In the genomic region with DNA sequence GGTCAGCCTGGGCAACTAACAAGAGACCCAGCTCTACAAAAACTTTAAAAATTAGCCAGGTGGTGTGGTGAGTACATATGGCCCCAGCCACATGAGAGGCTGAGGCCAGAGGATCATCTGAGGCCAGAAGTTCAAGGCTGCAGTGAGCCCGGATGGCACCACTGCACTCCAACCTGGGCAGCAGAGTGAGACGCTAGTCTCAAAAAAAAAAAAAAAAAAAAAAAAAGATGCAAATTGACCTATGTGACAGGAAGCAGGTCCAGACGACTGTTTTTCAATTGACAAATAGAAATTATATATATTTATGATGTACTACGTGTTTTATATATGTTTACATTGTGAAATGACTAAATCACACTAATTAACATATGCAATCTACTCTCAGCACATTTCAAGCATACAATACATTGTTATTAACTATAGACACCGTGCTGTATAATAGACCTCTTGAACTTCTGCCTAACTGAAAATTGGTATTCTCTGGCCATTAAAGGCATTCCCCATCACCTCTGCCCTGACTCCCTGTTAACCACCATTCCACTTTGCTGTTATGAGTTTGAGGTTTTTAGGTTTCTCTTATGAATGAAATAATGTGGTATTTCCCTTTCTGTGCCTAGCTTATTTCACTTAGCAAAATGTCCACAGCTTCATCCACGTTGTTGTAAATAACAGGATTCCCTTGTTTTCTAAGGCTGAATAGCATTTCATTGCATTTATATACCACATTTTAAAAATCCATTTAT, we compare ENCODE assay signal across 20 cellular contexts. TPM values are rescaled to one million over a fixed set of nuclear protein-coding genes. Genes with fewer than 3 reads are reported as not detected.
A peak's percentile ranks its signal among the peaks of the same experiment; 100 is the strongest.
DNase-seq lines count a peak whose midpoint lies in the region; ATAC-seq, FAIRE-seq and TF ChIP-seq lines count a peak whose summit lies in the region.
"Had no signal": no experiment of that assay in that cellular context is flagged by ENCODE, and none has a peak within 500 bp of the region (broad histone marks: within the 10 kb centered on the region; RNA-seq: fewer than 3 reads in every experiment).

No MANE protein-coding gene starts in this region.

- no peak overlapping the region for H3K4me3 Mint-ChIP-seq in T-helper 17 cell

- H3K27ac ChIP-seq in HepG2 (ENCODE audit: extremely low read length, insufficient read depth, low read length) (no peak overlapping the region), right lobe of liver (no peak overlapping the region), DOHH2 (ENCODE audit: low read depth, low read length) (no peak overlapping the region), skeletal muscle tissue (ENCODE audit: low read depth, low read length) (peak overlapping the region; percentile 62)
- H3K27ac ChIP-seq: RWPE1 had no signal

- no peak for ATAC-seq in HepG2
- no peak for ATAC-seq in right lobe of liver
- ATAC-seq in T-helper 17 cell = no peak
- ATAC-seq: PC-3 had no signal

- no peak for TF ChIP-seq EP300 in HepG2 (IDR thresholded peaks at IDR 0.05; ENCODE audit: low read depth in 2 of 2, low read length in 2 of 2)
- no peak for TF ChIP-seq EP300 in HepG2 (CRISPR knock-in tag; IDR thresholded peaks at IDR 0.05; ENCODE audit: borderline replicate concordance)

- H2AFZ ChIP-seq in HepG2 (ENCODE audit: low read length) = no peak overlapping the region

- no peak for FAIRE-seq in HepG2 (lab: Jason Lieb, UNC)
- FAIRE-seq: H54, HTR-8/SVneo had no signal

- DNase-seq in HepG2 (ENCODE audit: low spot score) (no peak), right lobe of liver (no peak), T-helper 17 cell (no peak), NCI-H1092 (lab: John Stamatoyannopoulos, UW) (no peak), GM10266 (ENCODE audit: extremely low spot score) (no peak), kidney tubule cell (ENCODE audit: low spot score) (no peak)
- DNase-seq: ACHN, COR-L47, EL, MV-4-11, NCI-H1417 treated with DMSO at 0.1 percent for 48 hours, NCI-H1930, NCI-H2171, NCI-H748 treated with DMSO at 0.1 percent for 48 hours, PC-3 had no signal

- H3K27me3 ChIP-seq in HepG2 (ENCODE audit: control insufficient read depth in 1 of 2, insufficient read depth in 2 of 2, low read length in 2 of 2) = no peaks in the 10 kb centered on the region
- H3K27me3 ChIP-seq in right lobe of liver = no peaks in the 10 kb centered on the region
- no peaks in the 10 kb centered on the region for H3K27me3 ChIP-seq in DOHH2 (ENCODE audit: control insufficient read depth, low read length)
- H3K27me3 ChIP-seq in skeletal muscle tissue (ENCODE audit: control insufficient read depth in 3 of 3, insufficient read depth in 3 of 3, low read length in 3 of 3) = peaks cover 0 to 4% (median 0%) of the 10 kb centered on the region in 3 donors

- H4K20me1 ChIP-seq in HepG2 (ENCODE audit: insufficient read depth, low read length) (no peaks in the 10 kb centered on the region), DOHH2 (ENCODE audit: control insufficient read depth, insufficient read depth, low read depth, low read length) (no peaks in the 10 kb centered on the region)

- TF ChIP-seq CTCF in HepG2 (CRISPR knock-in tag; IDR thresholded peaks at IDR 0.05) = no peak
- TF ChIP-seq CTCF in right lobe of liver (IDR thresholded peaks at IDR 0.05) = no peak
- TF ChIP-seq CTCF in DOHH2 (IDR thresholded peaks at IDR 0.05; ENCODE audit: low read depth, low read length, poor library complexity, severe bottlenecking) = no peak
- no peak for TF ChIP-seq CTCF in GM10266 (IDR thresholded peaks at IDR 0.05; ENCODE audit: control insufficient read depth, insufficient read depth, low read depth, missing control alignments)

- in situ Hi-C loops in HepG2 (cut with HindIII; ENCODE audit: extremely low pct_ligation_motif_present, low pct_unique_long_range_greater_than_20kb) = no loop called here

- no peaks in the 10 kb centered on the region for H3K79me2 ChIP-seq in HepG2 (ENCODE audit: insufficient read depth, low read length)
- H3K79me2 ChIP-seq in DOHH2 (ENCODE audit: control insufficient read depth, low read length) = no peaks in the 10 kb centered on the region

- H3K9me3 ChIP-seq in HepG2 (ENCODE audit: low read length) = no peaks in the 10 kb centered on the region
- no peaks in the 10 kb centered on the region for H3K9me3 ChIP-seq in right lobe of liver
- no peaks in the 10 kb centered on the region for H3K9me3 ChIP-seq in DOHH2 (ENCODE audit: control insufficient read depth, insufficient read depth, low read length)
- no peaks in the 10 kb centered on the region for H3K9me3 ChIP-seq in T-helper 17 cell (ENCODE audit: control insufficient read depth, low read length, poor library complexity, severe bottlenecking)
- no peaks in the 10 kb centered on the region for H3K9me3 ChIP-seq in skeletal muscle tissue (ENCODE audit: control insufficient read depth in 3 of 3, low read length in 3 of 3)

- H3K4me3 ChIP-seq in HepG2 (replicated peaks in 1 of 3; ENCODE audit: insufficient read depth in 1 of 3, low read depth in 2 of 3, low read length in 3 of 3) (no peak overlapping the region), right lobe of liver (no peak overlapping the region), DOHH2 (ENCODE audit: low read length) (peak overlapping the region; percentile 33), skeletal muscle tissue (ENCODE audit: low read length in 3 of 3) (no peak overlapping the region)

- peaks cover 57% of the 10 kb centered on the region for H3K4me1 Mint-ChIP-seq in T-helper 17 cell

- H3F3A ChIP-seq in DOHH2 (ENCODE audit: control insufficient read depth, insufficient read depth) = peaks cover 18% of the 10 kb centered on the region; the same call in 1 of the 2 replicates

- H3K27ac Mint-ChIP-seq in T-helper 17 cell = peak overlapping the region; percentile 99

- no peaks in the 10 kb centered on the region for H3K27me3 Mint-ChIP-seq in T-helper 17 cell

- BruUV-seq in HepG2 (replicated peaks; lab: Mats Ljungman, UMichigan) = no TSS peak

- TF ChIP-seq POLR2A in HepG2 (IDR thresholded peaks at IDR 0.05; ENCODE audit: insufficient read depth in 1 of 2, low read depth in 2 of 2, low read length in 2 of 2) = no peak
- no peak for TF ChIP-seq POLR2A in right lobe of liver (IDR thresholded peaks at IDR 0.05)

- H3K4me2 ChIP-seq in HepG2 (ENCODE audit: low read depth, low read length) (no peak overlapping the region), DOHH2 (ENCODE audit: low read length) (peak overlapping the region; percentile 54)

- no peaks in the 10 kb centered on the region for H3K36me3 Mint-ChIP-seq in T-helper 17 cell (ENCODE audit: low read depth)

- 47% methylated on average over 6 of the region's 6 CpGs for WGBS in HepG2 (ENCODE audit: low lambda C conversion rate)
- WGBS in right lobe of liver (ENCODE audit: insufficient coverage, low coverage, low lambda C conversion rate, missing lambda C conversion rate) = 46% methylated on average over 5 of the region's 6 CpGs

- H3K9ac ChIP-seq in HepG2 (ENCODE audit: insufficient read depth, low read depth, low read length) (no peak overlapping the region), skeletal muscle tissue (ENCODE audit: low read depth in 1 of 3, low read length in 3 of 3) (no peak overlapping the region)

- POLR2A ChIA-PET in HepG2 (lab: Yijun Ruan, JAX) = no interaction called here

- no peaks in the 10 kb centered on the region for H3K9me2 ChIP-seq in DOHH2 (replicated peaks; ENCODE audit: control insufficient read depth, low read length)

- peaks cover 47% of the 10 kb centered on the region for H3K4me1 ChIP-seq in HepG2 (ENCODE audit: insufficient read depth, low read length)
- no peaks in the 10 kb centered on the region for H3K4me1 ChIP-seq in right lobe of liver
- H3K4me1 ChIP-seq in DOHH2 (ENCODE audit: control insufficient read depth, low read length) = peaks cover 67% of the 10 kb centered on the region
- peaks cover 0 to 3% (median 0%) of the 10 kb centered on the region in 3 donors for H3K4me1 ChIP-seq in skeletal muscle tissue (ENCODE audit: control insufficient read depth in 3 of 3, insufficient read depth in 3 of 3, low read length in 3 of 3)

- H3K36me3 ChIP-seq in HepG2 (replicated peaks in 1 of 2; ENCODE audit: control insufficient read depth in 1 of 2, insufficient read depth in 2 of 2, low read length in 2 of 2) (no peaks in the 10 kb centered on the region), right lobe of liver (no peaks in the 10 kb centered on the region), DOHH2 (ENCODE audit: control insufficient read depth, low read length) (no peaks in the 10 kb centered on the region), skeletal muscle tissue (ENCODE audit: control insufficient read depth in 3 of 3, insufficient read depth in 3 of 3, low read length in 3 of 3) (no peaks in the 10 kb centered on the region)

- no peak for TF ChIP-seq RAD21 in HepG2 (CRISPR knock-in tag; IDR thresholded peaks at IDR 0.05)

- CTCF ChIA-PET in HepG2 (lab: Yijun Ruan, JAX; ENCODE audit: low intra/inter-chr PET ratio, low total read pairs) = no interaction called here

- intact Hi-C loops in HepG2 (cut with micrococcal nuclease; ENCODE audit: unreplicated experiment) = no loop called here
- intact Hi-C loops in right lobe of liver (cut with DNase I) = no loop called here

TF ChIP-seq in HepG2, 621 proteins besides CTCF, POLR2A, EP300 and RAD21 (continues in another document):
- TF ChIP-seq ZNF790 (CRISPR knock-in tag; IDR thresholded peaks at IDR 0.05; ENCODE audit: borderline replicate concordance) = no peak

RNA-seq across cellular contexts. Expression of a gene that starts 32.4 kb away (rescaled TPM):
- total RNA-seq in HepG2 (2016; rRNA removed; fragmentation: Illumina TruSeq; extraction: Trizol) (90.9 and 97.6 TPM in 2 replicates), right lobe of liver (10 to 100 TPM in 5 of 6 experiments, 1 to 10 TPM in 1; 7.8 to 16.0 (median 11.7) TPM), T-helper 17 cell (100 to 1,000 TPM; 187 to 205 TPM), skeletal muscle tissue (6.3 TPM)
- 50.4 and 51.6 TPM in 2 replicates for total RNA-seq in HepG2 (2016; cell fraction: cytosol; rRNA removed; fragmentation: Illumina TruSeq; extraction: Trizol; ENCODE audit: low read depth)
- 92.4 and 95.8 TPM in 2 replicates for total RNA-seq in HepG2 (2016; cell fraction: insoluble cytoplasmic fraction; rRNA removed; fragmentation: Illumina TruSeq; extraction: Trizol)
- 77.5 and 91.0 TPM in 2 replicates for total RNA-seq in HepG2 (2016; cell fraction: membrane; rRNA removed; fragmentation: Illumina TruSeq; extraction: Trizol)
- 116 and 118 TPM in 2 replicates for total RNA-seq in HepG2 (2016; cell fraction: nucleus; rRNA removed; fragmentation: Illumina TruSeq; extraction: Trizol)
- 38.4 and 47.2 TPM in 2 replicates for polyA plus RNA-seq in HepG2 (2011; rRNA removed)
- 18.0 and 30.5 TPM in 2 replicates for polyA plus RNA-seq in HepG2 (2011; cell fraction: cytosol; rRNA removed)
- polyA plus RNA-seq in HepG2 (2011; cell fraction: nucleus; rRNA removed) = 26.7 and 31.3 TPM in 2 replicates
- polyA plus RNA-seq in HepG2 (2012) = 57.2 and 70.3 TPM in 2 replicates
- 40.5 and 43.0 TPM in 2 replicates for polyA plus RNA-seq in HepG2 (2016; cell fraction: cytosol; fragmentation: Illumina TruSeq; extraction: Trizol; ENCODE audit: low read depth)
- polyA plus RNA-seq in HepG2 (2016; cell fraction: insoluble cytoplasmic fraction; fragmentation: Illumina TruSeq; extraction: Trizol; ENCODE audit: low read depth) = 43.1 and 44.6 TPM in 2 replicates
- polyA plus RNA-seq in HepG2 (2016; cell fraction: membrane; fragmentation: Illumina TruSeq; extraction: Trizol; ENCODE audit: low read depth) = 40.4 and 43.5 TPM in 2 replicates
- 58.4 and 61.2 TPM in 2 replicates for polyA plus RNA-seq in HepG2 (2016; cell fraction: nucleus; fragmentation: Illumina TruSeq; extraction: Trizol; ENCODE audit: insufficient read depth, low read depth)
- 0.05 and 64.4 TPM in 2 replicates for polyA minus RNA-seq in HepG2 (2011; rRNA and poly(A)+ RNA removed; ENCODE audit: low replicate concordance)
- polyA minus RNA-seq in HepG2 (2011; cell fraction: cytosol; rRNA and poly(A)+ RNA removed) = 52.3 and 65.5 TPM in 2 replicates
- polyA minus RNA-seq in HepG2 (2011; cell fraction: nucleus; rRNA and poly(A)+ RNA removed) = 154 and 209 TPM in 2 replicates
